ENCODE assay signal across 26 cellular contexts in the genomic region with DNA sequence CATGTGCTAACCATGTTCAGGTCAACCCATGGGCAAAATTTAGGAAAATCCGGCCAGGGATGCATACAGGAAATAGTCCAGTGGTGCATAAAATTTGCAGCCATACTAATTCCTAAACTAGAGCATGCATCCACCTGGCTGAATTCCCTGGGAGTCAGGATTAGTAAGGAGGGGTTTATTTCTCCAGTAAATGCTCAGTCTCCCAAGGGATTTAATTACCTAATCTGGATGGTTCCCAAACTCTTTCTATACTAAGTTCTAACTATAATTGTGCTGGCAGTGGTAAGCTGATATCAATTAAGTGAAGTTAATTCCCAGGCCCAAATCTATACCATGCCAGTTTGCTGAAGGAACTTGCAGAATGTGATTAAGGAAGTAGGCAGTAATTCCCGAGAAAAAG. TPM values are rescaled to one million over a fixed set of nuclear protein-coding genes. Genes with fewer than 3 reads are reported as not detected.
"Had no signal": no experiment of that assay in that cellular context is flagged by ENCODE, and none has a peak within 500 bp of the region (broad histone marks: within the 10 kb centered on the region; RNA-seq: fewer than 3 reads in every experiment).

No MANE protein-coding gene starts in this region.

- H3K9me3 ChIP-seq: breast epithelium, heart left ventricle, ovary, prostate gland, sigmoid colon, upper lobe of right lung had no signal

- H3K4me1 Mint-ChIP-seq: activated CD4-positive, alpha-beta T cell treated with anti-CD3 and anti-CD28 coated beads, Interleukin-2, amount 10 ng/mL, durations not matched to agents 24 days and 14 days; activated naive CD4-positive, alpha-beta T cell treated with anti-CD3 and anti-CD28 coated beads, Interleukin-2, amount 50 U/mL, for 24 hours; activated naive CD8-positive, alpha-beta T cell treated with anti-CD3 and anti-CD28 coated beads, Interleukin-2, amount 50 U/mL, for 24 hours; activated T-helper 17 cell treated with anti-CD3 and anti-CD28 coated beads, Interleukin-2, amount 50 U/mL, for 72 hours; natural killer cell; stimulated activated effector memory CD8-positive, alpha-beta T cell treated with anti-CD3 and anti-CD28 coated beads, Interleukin-12 subunit alpha, Interleukin-12 subunit beta, amount 100 ng/mL, for 72 hours; stimulated activated naive CD8-positive, alpha-beta T cell treated with anti-CD3 and anti-CD28 coated beads, Interleukin-15, amount 100 ng/mL, for 72 hours had no signal

- H3K4me3 Mint-ChIP-seq: activated CD4-positive, alpha-beta memory T cell treated with anti-CD3 and anti-CD28 coated beads for 36 hours; activated CD4-positive, alpha-beta T cell treated with anti-CD3 and anti-CD28 coated beads, Interleukin-2, amount 10 ng/mL, durations not matched to agents 24 days and 14 days; activated naive CD4-positive, alpha-beta T cell treated with anti-CD3 and anti-CD28 coated beads, Interleukin-2, amount 50 U/mL, for 24 hours; activated naive CD8-positive, alpha-beta T cell treated with anti-CD3 and anti-CD28 coated beads, Interleukin-2, amount 50 U/mL, for 24 hours; activated T-cell treated with anti-CD3 and anti-CD28 coated beads, Interleukin-2, amount 50 U/mL, for 4 hours; activated T-helper 17 cell treated with anti-CD3 and anti-CD28 coated beads, Interleukin-2, amount 50 U/mL, for 72 hours; natural killer cell; stimulated activated effector memory CD8-positive, alpha-beta T cell treated with anti-CD3 and anti-CD28 coated beads, Interleukin-12 subunit alpha, Interleukin-12 subunit beta, amount 100 ng/mL, for 72 hours; stimulated activated naive CD8-positive, alpha-beta T cell treated with anti-CD3 and anti-CD28 coated beads, Interleukin-15, amount 100 ng/mL, for 72 hours had no signal

- H3K4me3 ChIP-seq: breast epithelium, heart left ventricle, ovary, prostate gland, sigmoid colon, upper lobe of right lung had no signal

- H3K9me3 Mint-ChIP-seq: activated CD4-positive, alpha-beta T cell treated with anti-CD3 and anti-CD28 coated beads, Interleukin-2, amount 10 ng/mL, durations not matched to agents 24 days and 14 days; activated T-cell treated with anti-CD3 and anti-CD28 coated beads, Interleukin-2, amount 50 U/mL, for 4 hours; activated T-helper 17 cell treated with anti-CD3 and anti-CD28 coated beads, Interleukin-2, amount 50 U/mL, for 72 hours; stimulated activated effector memory CD8-positive, alpha-beta T cell treated with anti-CD3 and anti-CD28 coated beads, Interleukin-12 subunit alpha, Interleukin-12 subunit beta, amount 100 ng/mL, for 72 hours; stimulated activated naive CD8-positive, alpha-beta T cell treated with anti-CD3 and anti-CD28 coated beads, Interleukin-15, amount 100 ng/mL, for 72 hours had no signal

- H3K4me1 ChIP-seq: breast epithelium, heart left ventricle, prostate gland, sigmoid colon, upper lobe of right lung had no signal

- H3K36me3 Mint-ChIP-seq: activated CD4-positive, alpha-beta memory T cell treated with anti-CD3 and anti-CD28 coated beads for 36 hours; activated naive CD4-positive, alpha-beta T cell treated with anti-CD3 and anti-CD28 coated beads, Interleukin-2, amount 50 U/mL, for 24 hours; natural killer cell had no signal

- H3K27me3 ChIP-seq: breast epithelium, foreskin keratinocyte, heart left ventricle, ovary, sigmoid colon, upper lobe of right lung had no signal

- H3K27ac Mint-ChIP-seq: activated CD4-positive, alpha-beta memory T cell treated with anti-CD3 and anti-CD28 coated beads for 36 hours; activated CD4-positive, alpha-beta T cell treated with anti-CD3 and anti-CD28 coated beads, Interleukin-2, amount 10 ng/mL, durations not matched to agents 24 days and 14 days; activated naive CD4-positive, alpha-beta T cell treated with anti-CD3 and anti-CD28 coated beads, Interleukin-2, amount 50 U/mL, for 24 hours; activated naive CD8-positive, alpha-beta T cell treated with anti-CD3 and anti-CD28 coated beads, Interleukin-2, amount 50 U/mL, for 24 hours; activated T-helper 17 cell treated with anti-CD3 and anti-CD28 coated beads, Interleukin-2, amount 50 U/mL, for 72 hours; natural killer cell; stimulated activated effector memory CD8-positive, alpha-beta T cell treated with anti-CD3 and anti-CD28 coated beads, Interleukin-12 subunit alpha, Interleukin-12 subunit beta, amount 100 ng/mL, for 72 hours; stimulated activated naive CD8-positive, alpha-beta T cell treated with anti-CD3 and anti-CD28 coated beads, Interleukin-15, amount 100 ng/mL, for 72 hours had no signal

- H3K36me3 ChIP-seq: breast epithelium, heart left ventricle, ovary, prostate gland, sigmoid colon, upper lobe of right lung had no signal

- DNase-seq: activated CD4-positive, alpha-beta memory T cell treated with anti-CD3 and anti-CD28 coated beads for 36 hours; activated CD4-positive, alpha-beta T cell treated with anti-CD3 and anti-CD28 coated beads, Interleukin-2, amount 10 ng/mL, durations not matched to agents 24 days and 14 days; activated CD4-positive, CD25-positive, alpha-beta regulatory T cell treated with anti-CD3 and anti-CD28 coated beads, Interleukin-2, amount 50 U/mL, for 72 hours; activated naive CD8-positive, alpha-beta T cell treated with anti-CD3 and anti-CD28 coated beads, Interleukin-2, amount 50 U/mL, for 24 hours; activated T-cell treated with anti-CD3 and anti-CD28 coated beads, Interleukin-2, amount 50 U/mL, for 4 hours; amygdala; central memory CD4-positive, alpha-beta T cell; foreskin keratinocyte; heart left ventricle; hypothalamus; natural killer cell; ovary; retina; sigmoid colon; small intestine; stimulated activated CD4-positive, alpha-beta T cell treated with anti-CD3 and anti-CD28 coated beads, Interleukin-4, amount 100 ng/mL, for 24 hours; stimulated activated naive CD8-positive, alpha-beta T cell treated with anti-CD3 and anti-CD28 coated beads, Interleukin-15, amount 100 ng/mL, for 72 hours; substantia nigra; T-helper 2 cell; upper lobe of right lung had no signal

- ATAC-seq: activated naive CD8-positive, alpha-beta T cell treated with anti-CD3 and anti-CD28 coated beads, Interleukin-2, amount 50 U/mL, for 24 hours; activated T-cell treated with anti-CD3 and anti-CD28 coated beads, Interleukin-2, amount 50 U/mL, for 4 hours; activated T-helper 17 cell treated with anti-CD3 and anti-CD28 coated beads, Interleukin-2, amount 50 U/mL, for 72 hours; esophagus mucosa; heart left ventricle; natural killer cell; stimulated activated effector memory CD8-positive, alpha-beta T cell treated with anti-CD3 and anti-CD28 coated beads, Interleukin-12 subunit alpha, Interleukin-12 subunit beta, amount 100 ng/mL, for 72 hours; stimulated activated naive CD8-positive, alpha-beta T cell treated with anti-CD3 and anti-CD28 coated beads, Interleukin-15, amount 100 ng/mL, for 72 hours; upper lobe of right lung had no signal

- H3K27ac ChIP-seq: breast epithelium, heart left ventricle, ovary, prostate gland, sigmoid colon, upper lobe of right lung had no signal

RNA-seq across cellular contexts. Expression of a gene that starts 26.2 kb away (rescaled TPM):
- total RNA-seq: activated CD4-positive, alpha-beta memory T cell treated with anti-CD3 and anti-CD28 coated beads for 36 hours; activated CD4-positive, alpha-beta T cell treated with anti-CD3 and anti-CD28 coated beads, Interleukin-2, amount 10 ng/mL, durations not matched to agents 24 days and 14 days; activated T-helper 17 cell treated with anti-CD3 and anti-CD28 coated beads, Interleukin-2, amount 50 U/mL, for 72 hours; natural killer cell had no signal
